In genomic region chr9:136960938-136961275, GRCh38 we compare ENCODE assay signal across 1 cellular context.
TF ChIP-seq lines count a peak whose summit lies in the region.

No MANE protein-coding gene starts in this region.

TF ChIP-seq in IMR-90, 13 proteins besides CTCF, POLR2A, EP300 and RAD21:
- TF ChIP-seq CEBPB (IDR thresholded peaks at IDR 0.05; ENCODE audit: low read depth, low read length) (no peak), RCOR1 (IDR thresholded peaks at IDR 0.05; ENCODE audit: insufficient replicate concordance, low read length) (no peak), MAZ (IDR thresholded peaks at IDR 0.05; ENCODE audit: borderline replicate concordance, low read depth, low read length) (no peak), MXI1 (IDR thresholded peaks at IDR 0.05; ENCODE audit: borderline replicate concordance, low read depth, low read length) (no peak), FOS (IDR thresholded peaks at IDR 0.05; ENCODE audit: low read depth, low read length) (no peak), USF2 (IDR thresholded peaks at IDR 0.05; ENCODE audit: low read depth, low read length) (no peak), MAFK (IDR thresholded peaks at IDR 0.05; ENCODE audit: low read depth, low read length) (no peak), NFE2L2 (IDR thresholded peaks at IDR 0.05; ENCODE audit: low read depth, low read length) (no peak), RFX5 (IDR thresholded peaks at IDR 0.05; ENCODE audit: low read depth, low read length) (no peak), SMC3 (IDR thresholded peaks at IDR 0.05; ENCODE audit: low read depth, low read length) (no peak), BHLHE40 (IDR thresholded peaks at IDR 0.05; ENCODE audit: low read depth, low read length) (no peak), CHD1 (IDR thresholded peaks at IDR 0.05; ENCODE audit: low read depth, low read length) (no peak), ELK1 (IDR thresholded peaks at IDR 0.05; ENCODE audit: borderline replicate concordance, low read depth, low read length) (no peak)
